ENCODE assay signal across 8 cellular contexts in genomic region chr12:21941522-21942376, GRCh38. TPM values are rescaled to one million over a fixed set of nuclear protein-coding genes. Genes with fewer than 3 reads are reported as not detected.
DNase-seq lines count a peak whose midpoint lies in the region; ATAC-seq and TF ChIP-seq lines count a peak whose summit lies in the region.

No MANE protein-coding gene starts in this region.

- POLR2A ChIA-PET in HEK293 (lab: Yijun Ruan, JAX) = no interaction called here

- H3K9me3 ChIP-seq in HEK293 (ENCODE audit: control insufficient read depth, insufficient read depth, low read depth, low read length) (no peaks in the 10 kb centered on the region), skeletal muscle tissue (ENCODE audit: control insufficient read depth in 3 of 3, low read length in 3 of 3) (peaks cover 8 to 11% (median 8%) of the 10 kb centered on the region in 3 donors)

- H3K27me3 ChIP-seq in skeletal muscle tissue (ENCODE audit: control insufficient read depth in 3 of 3, insufficient read depth in 3 of 3, low read length in 3 of 3) = no peaks in the 10 kb centered on the region

- H3K4me1 ChIP-seq in HEK293 (ENCODE audit: control insufficient read depth, insufficient read depth, low read length) (no peaks in the 10 kb centered on the region; the same call in 1 of the 2 replicates), skeletal muscle tissue (ENCODE audit: control insufficient read depth in 3 of 3, insufficient read depth in 3 of 3, low read length in 3 of 3) (peaks cover 9 to 14% (median 11%) of the 10 kb centered on the region in 3 donors)

- no peaks in the 10 kb centered on the region for H3K36me3 ChIP-seq in HEK293 (ENCODE audit: control insufficient read depth in 2 of 2, insufficient read depth in 1 of 2, low read length in 2 of 2)
- H3K36me3 ChIP-seq in skeletal muscle tissue (ENCODE audit: control insufficient read depth in 3 of 3, insufficient read depth in 3 of 3, low read length in 3 of 3) = no peaks in the 10 kb centered on the region

- in situ Hi-C loops in astrocyte of the spinal cord (cut with HindIII; ENCODE audit: low sequenced_read_pairs) = no loop called here

- TF ChIP-seq CTCF in HEK293 (tag by site-specific recombination; IDR thresholded peaks at IDR 0.05) (no peak), astrocyte of the spinal cord (IDR thresholded peaks at IDR 0.05; ENCODE audit: low read depth, low read length) (peak; percentile 51)

- no peak for ATAC-seq in GM18517 (IDR thresholded peaks at IDR 0.05; ENCODE audit: unreplicated experiment)

- H3K4me3 ChIP-seq in HEK293 (ENCODE audit: low read depth, low read length) (peak overlapping the region; percentile 27), astrocyte of the spinal cord (ENCODE audit: low read depth, low read length) (peak overlapping the region; percentile 48), skeletal muscle tissue (ENCODE audit: low read length in 3 of 3) (peak overlapping the region; percentile 71 to 84 (median 80))

- H3K27ac ChIP-seq in HEK293 (ENCODE audit: extremely low read depth, low read depth, low read length) = no peak overlapping the region
- H3K27ac ChIP-seq in skeletal muscle tissue (ENCODE audit: low read depth, low read length) = peak overlapping the region; percentile 92

- DNase-seq in astrocyte of the spinal cord (ENCODE audit: low read depth, low spot score) (peak; percentile 39), iPS-NIHi11 (ENCODE audit: low spot score) (peak; percentile 46), NCI-H146 (lab: John Stamatoyannopoulos, UW) (no peak), AML-193 (lab: John Stamatoyannopoulos, UW) (no peak)
- DNase-seq in activated CD4-positive, alpha-beta T cell treated with anti-CD3 and anti-CD28 coated beads, Interleukin-2, amount 50 U/mL, for 4 hours = no peak

- CTCF ChIA-PET in HEK293 (lab: Yijun Ruan, JAX) = interaction anchor here (0.6 kb wide), 1 partner anchor 431 kb away, joined by 3 read pairs; no protein-coding TSS in a partner anchor

- peak overlapping the region; percentile 82 to 95 (median 90) for H3K9ac ChIP-seq in skeletal muscle tissue (ENCODE audit: low read depth in 1 of 3, low read length in 3 of 3)

TF ChIP-seq in HEK293, 187 proteins besides CTCF, POLR2A, EP300 and RAD21:
- TF ChIP-seq SCRT2 (tag by site-specific recombination; IDR thresholded peaks at IDR 0.05) = no peak

RNA-seq across cellular contexts. Expression of gene ABCC9, which starts 0.5 kb away (rescaled TPM):
- total RNA-seq in skeletal muscle tissue = 111 TPM

Comparison
In these comparisons a context has a peak if more than half of its experiments do, and no peak if none do; other contexts are left out.
1. H3K4me3 ChIP-seq: peak in every context shown above with its lines; median percentile 80 in skeletal muscle tissue; 48 in astrocyte of the spinal cord; 27 in HEK293.
2. DNase-seq: peak in astrocyte of the spinal cord (single experiment) and iPS-NIHi11 (single experiment); none in NCI-H146 (single experiment), AML-193 (0 of 2) and activated CD4-positive, alpha-beta T cell treated with anti-CD3 and anti-CD28 coated beads, Interleukin-2, amount 50 U/mL, for 4 hours (0 of 2).